Comparison of ENCODE assay signal across 1 cellular context in the genomic region with DNA sequence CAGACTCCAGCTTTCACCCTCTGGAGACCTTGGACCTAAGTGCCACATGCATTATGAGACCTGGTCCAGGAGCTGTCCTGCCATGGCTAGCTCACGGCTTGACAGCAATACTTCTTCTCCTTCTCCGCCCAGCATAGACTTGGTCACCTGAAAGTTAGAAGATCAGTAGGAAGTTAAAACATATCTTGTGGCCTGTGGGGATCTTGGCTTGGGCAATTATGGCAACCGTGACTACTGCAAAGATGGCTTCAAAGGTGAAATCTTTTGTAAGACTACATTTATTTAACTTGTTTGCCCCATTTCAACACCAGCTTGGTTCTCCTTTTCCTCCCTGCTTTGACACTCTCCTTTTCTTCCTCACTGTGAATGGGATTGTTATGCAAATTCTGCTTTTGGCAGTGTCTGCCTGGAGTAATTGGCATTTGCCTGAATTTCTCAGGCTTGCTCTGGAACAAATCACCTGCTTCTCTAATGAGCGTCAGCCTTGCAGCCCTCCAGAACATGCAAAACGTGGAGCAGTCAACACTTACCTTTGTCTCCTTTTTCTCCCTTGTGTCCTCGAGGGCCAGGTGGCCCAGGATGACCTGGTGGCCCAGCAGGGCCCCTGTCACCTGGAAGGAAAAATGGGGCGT.
A peak's percentile ranks its signal among the peaks of the same experiment; 100 is the strongest.
TF ChIP-seq lines count a peak whose summit lies in the region.

No MANE protein-coding gene starts in this region.

TF ChIP-seq in H1, 55 proteins besides CTCF, POLR2A, EP300 and RAD21:
- TF ChIP-seq POU5F1 (IDR thresholded peaks at IDR 0.05; ENCODE audit: low read depth, low read length) (peak; percentile 88), RFX5 (IDR thresholded peaks at IDR 0.05; ENCODE audit: borderline replicate concordance, low read depth, low read length) (no peak), CEBPB (IDR thresholded peaks at IDR 0.05; ENCODE audit: low read depth, low read length) (no peak)
- TF ChIP-seq, protein P1, sequence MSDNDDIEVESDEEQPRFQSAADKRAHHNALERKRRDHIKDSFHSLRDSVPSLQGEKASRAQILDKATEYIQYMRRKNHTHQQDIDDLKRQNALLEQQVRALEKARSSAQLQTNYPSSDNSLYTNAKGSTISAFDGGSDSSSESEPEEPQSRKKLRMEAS (IDR thresholded peaks at IDR 0.05): 0 out of 2 replicates have a peak, but pooled peaks have one; percentile 16
